Comparison of ENCODE assay signal across 12 cellular contexts in genomic region chr12:110874781-110875180, GRCh38. TPM values are rescaled to one million over a fixed set of nuclear protein-coding genes. Genes with fewer than 3 reads are reported as not detected.
"Had no signal": no experiment of that assay in that cellular context is flagged by ENCODE, and none has a peak within 500 bp of the region (broad histone marks: within the 10 kb centered on the region; RNA-seq: fewer than 3 reads in every experiment).

No MANE protein-coding gene starts in this region.

- H3K4me3 ChIP-seq: GM23248, HAP-1 had no signal

- H3K27ac ChIP-seq: GM23248, HL-60 had no signal

- H3K36me3 ChIP-seq: HAP-1 had no signal

- H3K4me3 Mint-ChIP-seq: HFFc6, IgD-negative memory B cell had no signal

- H2AFZ ChIP-seq: GM23248 had no signal

- H3K27ac Mint-ChIP-seq: HFFc6, IgD-negative memory B cell had no signal

- H3K4me1 Mint-ChIP-seq: IgD-negative memory B cell had no signal

- H3K9me3 ChIP-seq: HAP-1 had no signal

- H3K9me3 Mint-ChIP-seq: HFFc6 had no signal

- DNase-seq: GM23248, GOT3, H7, HFFc6, KBM-7 had no signal

- H3K4me1 ChIP-seq: HAP-1 had no signal

- H3K9ac ChIP-seq: GM23248 had no signal

- ATAC-seq: HCT116, HepG2 had no signal

- H3K36me3 Mint-ChIP-seq: IgD-negative memory B cell had no signal

- FAIRE-seq: HepG2 had no signal

RNA-seq across cellular contexts. Expression of gene CCDC63, which starts 28.0 kb away (rescaled TPM):
- total RNA-seq: GM23248, H4, HepG2, HFFc6, HT1080 had no signal
- polyA plus RNA-seq: GM23248, HepG2, IgD-negative memory B cell had no signal

RNA-seq across cellular contexts. Expression of gene MYL2, which starts 45.6 kb away (rescaled TPM):
- total RNA-seq: GM23248, H4, H7, HepG2, HFFc6, HT1080 had no signal
- polyA plus RNA-seq: GM23248, HepG2 had no signal
